Comparison of ENCODE assay signal across 8 cellular contexts in genomic region chr14:103091041-103091882, GRCh38. TPM values are rescaled to one million over a fixed set of nuclear protein-coding genes. Genes with fewer than 3 reads are reported as not detected.
DNase-seq lines count a peak whose midpoint lies in the region; TF ChIP-seq lines count a peak whose summit lies in the region.

No MANE protein-coding gene starts in this region.

- peak; percentile 34; the same call in 1 of the 2 replicates for TF ChIP-seq RAD21 in Ishikawa (IDR thresholded peaks at IDR 0.05; ENCODE audit: low read depth)

- no peaks in the 10 kb centered on the region for H3K4me1 Mint-ChIP-seq in mesothelial cell of epicardium

- no peaks in the 10 kb centered on the region for H3K9me3 Mint-ChIP-seq in mesothelial cell of epicardium

- TF ChIP-seq CTCF in coronary artery (IDR thresholded peaks at IDR 0.05) (no peak), mesothelial cell of epicardium (IDR thresholded peaks at IDR 0.05; ENCODE audit: unreplicated experiment) (no peak)

- peak overlapping the region; percentile 56 for H3K4me3 Mint-ChIP-seq in mesothelial cell of epicardium

- peak overlapping the region in 1 of 2 donors; percentile 5 for H3K27ac ChIP-seq in coronary artery

- peak; percentile 65 for DNase-seq in NCI-H82 (lab: John Stamatoyannopoulos, UW)
- no peak for DNase-seq in NCI-H82 treated with DMSO at 0.1 percent for 48 hours (lab: John Stamatoyannopoulos, UW; ENCODE audit: unreplicated experiment)
- peak; percentile 65 for DNase-seq in activated CD4-positive, alpha-beta T cell treated with anti-CD3 and anti-CD28 coated beads for 1 hour
- no peak for DNase-seq in coronary artery (ENCODE audit: low spot score)
- DNase-seq in mesothelial cell of epicardium (ENCODE audit: low spot score in 2 of 2, unreplicated experiment in 2 of 2): no peak
- DNase-seq in stimulated activated CD8-positive, alpha-beta memory T cell treated with anti-CD3 and anti-CD28 coated beads, Interleukin-7, amount 100 ng/mL, for 1 hour (ENCODE audit: low read depth in 2 of 2): peak; percentile 61
- DNase-seq in kidney glomerular epithelial cell (lab: John Stamatoyannopoulos, UW): no peak

- TF ChIP-seq EP300 in Ishikawa (IDR thresholded peaks at IDR 0.05; ENCODE audit: borderline replicate concordance): no peak

- H3K27me3 Mint-ChIP-seq in mesothelial cell of epicardium (ENCODE audit: low read depth): peaks cover 13% of the 10 kb centered on the region

- no peak overlapping the region for H3K27ac Mint-ChIP-seq in mesothelial cell of epicardium

- no peaks in the 10 kb centered on the region for H3K36me3 Mint-ChIP-seq in mesothelial cell of epicardium

- peak overlapping the region; percentile 73 for H3K4me3 ChIP-seq in coronary artery

TF ChIP-seq in Ishikawa, 13 proteins besides CTCF, POLR2A, EP300 and RAD21:
- TF ChIP-seq MAX (IDR thresholded peaks at IDR 0.05) (peak; percentile 53; the same call in 1 of the 2 replicates), ZBTB7A (IDR thresholded peaks at IDR 0.05; ENCODE audit: low read depth) (peak; percentile 80), YY1 (IDR thresholded peaks at IDR 0.05; ENCODE audit: low read depth) (no peak)

RNA-seq across cellular contexts. Expression of gene EXOC3L4, which starts 3.3 kb away (rescaled TPM):
- 0.18 TPM in 1 of 3 replicates, not detected in the others for total RNA-seq in mesothelial cell of epicardium

RNA-seq across cellular contexts. Expression of gene LBHD2, which starts 7.3 kb away (rescaled TPM):
- total RNA-seq in mesothelial cell of epicardium: not detected in 3 replicates

RNA-seq across cellular contexts. Expression of gene TNFAIP2, which starts 32.0 kb away (rescaled TPM):
- 101 to 119 TPM (median 108 TPM) in 3 replicates for total RNA-seq in mesothelial cell of epicardium

RNA-seq across cellular contexts. Expression of gene CDC42BPB, which starts 33.9 kb away (rescaled TPM):
- total RNA-seq in mesothelial cell of epicardium: 92.9 to 103 TPM (median 99.4 TPM) in 3 replicates

Comparison
In these comparisons a context has a peak if more than half of its experiments do, and no peak if none do; other contexts are left out.
1. DNase-seq: peak in NCI-H82 (single experiment), activated CD4-positive, alpha-beta T cell treated with anti-CD3 and anti-CD28 coated beads for 1 hour (single experiment) and stimulated activated CD8-positive, alpha-beta memory T cell treated with anti-CD3 and anti-CD28 coated beads, Interleukin-7, amount 100 ng/mL, for 1 hour (2 of 2); none in NCI-H82 treated with DMSO at 0.1 percent for 48 hours (single experiment), coronary artery (single experiment), mesothelial cell of epicardium (0 of 2) and kidney glomerular epithelial cell (single experiment).